In the genomic region with DNA sequence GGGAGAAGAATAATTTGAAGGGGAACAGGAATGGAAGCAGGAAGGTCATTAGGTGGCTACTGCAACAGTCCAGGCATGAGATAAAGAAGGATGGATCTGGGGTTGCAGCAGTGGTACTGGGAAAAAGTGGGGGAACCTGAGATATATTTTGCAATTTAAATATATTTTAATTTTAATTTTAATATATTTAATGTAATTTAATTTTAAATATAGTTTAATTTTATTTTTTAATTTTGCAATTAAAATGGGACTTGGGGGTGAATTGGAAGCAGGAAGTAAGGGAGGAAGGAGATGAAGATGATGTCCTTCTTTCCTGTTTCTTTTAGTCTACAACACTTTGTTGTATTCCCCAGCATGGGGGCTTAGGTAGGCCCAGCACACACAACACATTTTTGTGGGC, we compare ENCODE assay signal across 33 cellular contexts.
A peak's percentile ranks its signal among the peaks of the same experiment; 100 is the strongest.
DNase-seq lines count a peak whose midpoint lies in the region; ATAC-seq and TF ChIP-seq lines count a peak whose summit lies in the region.
"Had no signal": no experiment of that assay in that cellular context is flagged by ENCODE, and none has a peak within 500 bp of the region (broad histone marks: within the 10 kb centered on the region; RNA-seq: fewer than 3 reads in every experiment).

No MANE protein-coding gene starts in this region.

- CTCF ChIA-PET in WTC11 (lab: Charles Lee), result interaction anchor here (1.3 kb wide), 1 partner anchor 381 kb away, joined by 5 read pairs; no protein-coding TSS in a partner anchor

- H3K4me1 ChIP-seq in mesenchymal stem cell (ENCODE audit: control insufficient read depth, insufficient read depth, low read depth, low read length) (no peaks in the 10 kb centered on the region), trophoblast cell (ENCODE audit: control insufficient read depth in 1 of 2, insufficient read depth in 2 of 2, low read length in 2 of 2) (no peaks in the 10 kb centered on the region)
- H3K4me1 ChIP-seq: BE2C, Caco-2 had no signal

- DNase-seq in WTC11 (ENCODE audit: low spot score) (no peak), mesenchymal stem cell (no peak), trophoblast cell (no peak), cerebellum (ENCODE audit: low spot score) (no peak), progenitor cell of endocrine pancreas (ENCODE audit: low spot score, unreplicated experiment) (no peak)
- DNase-seq: 8988T; ACHN; AML-193; BE2C; C1 segment of cervical spinal cord; Caco-2; Calu3; CD4-positive, alpha-beta memory T cell; CD4-positive, alpha-beta T cell; CD4-positive, CD25-positive, alpha-beta regulatory T cell; CD8-positive, alpha-beta memory T cell; CD8-positive, alpha-beta T cell; COR-L47; DMS 273 treated with DMSO at 0.1 percent for 48 hours; DMS153; DMS53; DMS79; DMS79 treated with DMSO at 0.1 percent for 48 hours; DND-41; EL had no signal

- H3K9me3 ChIP-seq in mesenchymal stem cell (ENCODE audit: control insufficient read depth, low read length) (no peaks in the 10 kb centered on the region), trophoblast cell (ENCODE audit: insufficient read depth, low read depth, low read length) (no peaks in the 10 kb centered on the region)
- H3K9me3 ChIP-seq: BE2C; BLaER1; BLaER1 treated with 17β-estradiol and CSF1 and Interleukin-3, amounts not matched to agents 10 nM and 100 nM; Caco-2 had no signal

- no peak overlapping the region for H4K91ac ChIP-seq in mesenchymal stem cell (ENCODE audit: low read length)
- no peak overlapping the region for H4K91ac ChIP-seq in trophoblast cell (ENCODE audit: low read depth, low read length)

- H3K23ac ChIP-seq in mesenchymal stem cell (ENCODE audit: low read length in 2 of 2) (no peak overlapping the region), trophoblast cell (ENCODE audit: low read length) (no peak overlapping the region)

- no peak overlapping the region for H3K18ac ChIP-seq in mesenchymal stem cell (ENCODE audit: low read depth in 1 of 2, low read length in 2 of 2)
- no peak overlapping the region for H3K18ac ChIP-seq in trophoblast cell (ENCODE audit: low read length)

- no peak overlapping the region for H2BK15ac ChIP-seq in mesenchymal stem cell (ENCODE audit: low read depth, poor library complexity, severe bottlenecking)

- H4K12ac ChIP-seq in trophoblast cell (ENCODE audit: low read depth, low read length), result no peak overlapping the region

- H4K8ac ChIP-seq in mesenchymal stem cell (ENCODE audit: low read length) (peak overlapping the region; percentile 66), trophoblast cell (ENCODE audit: low read depth, low read length) (no peak overlapping the region)

- no peak overlapping the region for H3K27ac ChIP-seq in mesenchymal stem cell (ENCODE audit: low read length, poor library complexity, severe bottlenecking)
- no peak overlapping the region for H3K27ac ChIP-seq in trophoblast cell (ENCODE audit: low read depth, low read length)
- H3K27ac ChIP-seq: 22Rv1; A549; BLaER1; BLaER1 treated with 17β-estradiol and CSF1 and Interleukin-3, amounts not matched to agents 10 nM and 100 nM; C4-2B had no signal

- H2BK12ac ChIP-seq in mesenchymal stem cell (ENCODE audit: low read length in 2 of 2) (no peak overlapping the region), trophoblast cell (ENCODE audit: low read length) (no peak overlapping the region)

- peaks cover 6% of the 10 kb centered on the region; the same call in 1 of the 2 replicates for H3K4me1 Mint-ChIP-seq in WTC11
- H3K4me1 Mint-ChIP-seq in progenitor cell of endocrine pancreas (ENCODE audit: low read depth), result peaks cover 2% of the 10 kb centered on the region
- H3K4me1 Mint-ChIP-seq: B cell; CD4-positive, alpha-beta memory T cell; CD4-positive, CD25-positive, alpha-beta regulatory T cell; CD8-positive, alpha-beta memory T cell had no signal

- H3K14ac ChIP-seq in mesenchymal stem cell (ENCODE audit: low read length in 2 of 2) (no peak overlapping the region), trophoblast cell (ENCODE audit: low read length) (no peak overlapping the region)

- H2BK5ac ChIP-seq in mesenchymal stem cell (ENCODE audit: low read depth, low read length, poor library complexity, severe bottlenecking) (no peak overlapping the region), trophoblast cell (ENCODE audit: low read depth, low read length, poor library complexity) (no peak overlapping the region)

- H3K9ac ChIP-seq in mesenchymal stem cell (ENCODE audit: low read length) (no peak overlapping the region), trophoblast cell (ENCODE audit: low read length) (peak overlapping the region; percentile 13)
- H3K9ac ChIP-seq: BLaER1; BLaER1 treated with 17β-estradiol and CSF1 and Interleukin-3, amounts not matched to agents 10 nM and 100 nM had no signal

- ATAC-seq in WTC11 (no peak), HG03280 (IDR thresholded peaks at IDR 0.05; ENCODE audit: unreplicated experiment) (no peak)
- ATAC-seq: A549; CD8-positive, alpha-beta T cell had no signal

- no peaks in the 10 kb centered on the region for H3K79me2 ChIP-seq in trophoblast cell (ENCODE audit: control insufficient read depth, insufficient read depth, low read length, poor library complexity)

- no peak overlapping the region for H3K4me3 ChIP-seq in mesenchymal stem cell (ENCODE audit: insufficient read depth in 1 of 2, low read depth in 1 of 2, low read length in 2 of 2)
- no peak overlapping the region for H3K4me3 ChIP-seq in trophoblast cell (ENCODE audit: low read depth, low read length)
- H3K4me3 ChIP-seq: A549; BLaER1; BLaER1 treated with 17β-estradiol and CSF1 and Interleukin-3, amounts not matched to agents 10 nM and 100 nM had no signal

- H3K4me2 ChIP-seq in mesenchymal stem cell (ENCODE audit: low read length, poor library complexity, severe bottlenecking) (no peak overlapping the region), trophoblast cell (ENCODE audit: low read length) (no peak overlapping the region)
- H3K4me2 ChIP-seq: A549; BLaER1; BLaER1 treated with 17β-estradiol and CSF1 and Interleukin-3, amounts not matched to agents 10 nM and 100 nM had no signal

- H2AFZ ChIP-seq in mesenchymal stem cell (ENCODE audit: low read depth, low read length) (no peak overlapping the region), trophoblast cell (ENCODE audit: insufficient read depth, low read length, poor library complexity) (no peak overlapping the region)

- H2BK120ac ChIP-seq in mesenchymal stem cell (ENCODE audit: low read depth, low read length), result no peak overlapping the region
- H2BK120ac ChIP-seq in trophoblast cell (ENCODE audit: insufficient read depth, low read length, poor library complexity), result no peak overlapping the region

- H3K79me1 ChIP-seq in mesenchymal stem cell (replicated peaks; ENCODE audit: low read length, poor library complexity, severe bottlenecking) (no peaks in the 10 kb centered on the region), trophoblast cell (ENCODE audit: low read length) (no peaks in the 10 kb centered on the region)

- TF ChIP-seq CTCF in WTC11 (IDR thresholded peaks at IDR 0.05) (no peak), progenitor cell of endocrine pancreas (IDR thresholded peaks at IDR 0.05; ENCODE audit: unreplicated experiment) (no peak)

- H3K27me3 ChIP-seq in mesenchymal stem cell (ENCODE audit: control insufficient read depth in 1 of 2, insufficient read depth in 1 of 2, low read length in 2 of 2), result peaks cover 0 to 5% of the 10 kb centered on the region in 2 experiments
- H3K27me3 ChIP-seq in trophoblast cell (ENCODE audit: insufficient read depth, low read length), result no peaks in the 10 kb centered on the region
- H3K27me3 ChIP-seq: BLaER1; BLaER1 treated with 17β-estradiol and CSF1 and Interleukin-3, amounts not matched to agents 10 nM and 100 nM had no signal

- H3K4ac ChIP-seq in mesenchymal stem cell (ENCODE audit: low read depth in 1 of 2, low read length in 2 of 2) (no peak overlapping the region), trophoblast cell (ENCODE audit: low read depth, low read length) (no peak overlapping the region)

- H3K27me3 Mint-ChIP-seq in WTC11 (ENCODE audit: low read depth) (no peaks in the 10 kb centered on the region; the same call in 1 of the 2 replicates), progenitor cell of endocrine pancreas (peaks cover 17% of the 10 kb centered on the region)
- H3K27me3 Mint-ChIP-seq: B cell; CD4-positive, alpha-beta T cell had no signal

- H2AK5ac ChIP-seq in mesenchymal stem cell (ENCODE audit: low read length, severe bottlenecking) (no peak overlapping the region), trophoblast cell (ENCODE audit: low read length) (no peak overlapping the region)

- H3K27ac Mint-ChIP-seq in WTC11 (no peak overlapping the region), progenitor cell of endocrine pancreas (no peak overlapping the region)
- H3K27ac Mint-ChIP-seq: B cell; CD4-positive, alpha-beta memory T cell; CD4-positive, alpha-beta T cell; CD4-positive, CD25-positive, alpha-beta regulatory T cell; CD8-positive, alpha-beta memory T cell; CD8-positive, alpha-beta T cell had no signal

- H3K36me3 ChIP-seq in mesenchymal stem cell (ENCODE audit: control insufficient read depth in 1 of 2, insufficient read depth in 2 of 2, low read depth in 1 of 2, low read length in 2 of 2) (no peaks in the 10 kb centered on the region), trophoblast cell (ENCODE audit: control insufficient read depth in 1 of 2, insufficient read depth in 2 of 2, low read length in 2 of 2) (no peaks in the 10 kb centered on the region)
- H3K36me3 ChIP-seq: BE2C; BLaER1; BLaER1 treated with 17β-estradiol and CSF1 and Interleukin-3, amounts not matched to agents 10 nM and 100 nM had no signal

- no peaks in the 10 kb centered on the region for H3K9me3 Mint-ChIP-seq in WTC11
- no peaks in the 10 kb centered on the region for H3K9me3 Mint-ChIP-seq in progenitor cell of endocrine pancreas (ENCODE audit: low read depth)
- H3K9me3 Mint-ChIP-seq: CD14-positive monocyte; CD4-positive, alpha-beta memory T cell; CD4-positive, alpha-beta T cell; CD8-positive, alpha-beta memory T cell; CD8-positive, alpha-beta T cell had no signal

- H3K36me3 Mint-ChIP-seq in WTC11 (no peaks in the 10 kb centered on the region), progenitor cell of endocrine pancreas (ENCODE audit: insufficient read depth) (no peaks in the 10 kb centered on the region)
- H3K36me3 Mint-ChIP-seq: CD14-positive monocyte; CD4-positive, alpha-beta memory T cell; CD4-positive, CD25-positive, alpha-beta regulatory T cell; CD8-positive, alpha-beta memory T cell; CD8-positive, alpha-beta T cell had no signal

- POLR2A ChIA-PET in WTC11 (lab: Charles Lee), result no interaction called here

- H3K4me3 Mint-ChIP-seq in WTC11, result no peak overlapping the region
- H3K4me3 Mint-ChIP-seq in progenitor cell of endocrine pancreas (ENCODE audit: low read depth), result no peak overlapping the region
- H3K4me3 Mint-ChIP-seq: B cell; CD4-positive, alpha-beta memory T cell; CD4-positive, alpha-beta T cell; CD4-positive, CD25-positive, alpha-beta regulatory T cell; CD8-positive, alpha-beta memory T cell; CD8-positive, alpha-beta T cell had no signal
